In genomic region chr12:58233886-58234285, GRCh38 we compare ENCODE assay signal across 32 cellular contexts.
"Had no signal": no experiment of that assay in that cellular context is flagged by ENCODE, and none has a peak within 500 bp of the region (broad histone marks: within the 10 kb centered on the region; RNA-seq: fewer than 3 reads in every experiment).

No MANE protein-coding gene starts in this region.

- H3K9me3 Mint-ChIP-seq: activated CD4-positive, alpha-beta memory T cell treated with anti-CD3 and anti-CD28 coated beads for 36 hours; activated CD4-positive, alpha-beta T cell treated with anti-CD3 and anti-CD28 coated beads, Interleukin-2, amount 10 ng/mL, durations not matched to agents 24 days and 14 days; activated naive CD4-positive, alpha-beta T cell treated with anti-CD3 and anti-CD28 coated beads for 36 hours; activated naive CD8-positive, alpha-beta T cell treated with anti-CD3 and anti-CD28 coated beads, Interleukin-2, amount 50 U/mL, for 24 hours; activated T-helper 1 cell treated with anti-CD3 and anti-CD28 coated beads, Interleukin-12 subunit alpha, Interleukin-12 subunit beta, Interleukin-2, Interleukin-4 antibody, amounts not matched to agents 30 ng/mL and 10 ng/mL and 1 ng/mL, durations not matched to agents 14 hours and 24 hours and 36 hours; activated T-helper 2 cell treated with anti-CD3 and anti-CD28 coated beads, Interferon-gamma antibody, Interleukin-2, Interleukin-4, amounts not matched to agents 10 μg/mL and 5 μg/mL and 100 μg/mL, durations not matched to agents 14 hours and 24 hours and 36 hours had no signal

- H3K27ac Mint-ChIP-seq: activated CD4-positive, alpha-beta memory T cell treated with anti-CD3 and anti-CD28 coated beads for 36 hours; activated CD4-positive, alpha-beta T cell treated with anti-CD3 and anti-CD28 coated beads for 36 hours; activated CD4-positive, alpha-beta T cell treated with anti-CD3 and anti-CD28 coated beads, Interleukin-2, amount 10 ng/mL, durations not matched to agents 24 days and 14 days; activated CD8-positive, alpha-beta memory T cell treated with anti-CD3 and anti-CD28 coated beads, Interleukin-2, amount 10 ng/mL, durations not matched to agents 7 days and 5 days; activated CD8-positive, alpha-beta T cell treated with anti-CD3 and anti-CD28 coated beads, Interleukin-2, amount 10 ng/mL, durations not matched to agents 7 days and 5 days; activated naive CD4-positive, alpha-beta T cell treated with anti-CD3 and anti-CD28 coated beads for 36 hours; activated naive CD4-positive, alpha-beta T cell treated with anti-CD3 and anti-CD28 coated beads, Interleukin-2, amount 50 U/mL, for 24 hours; activated naive CD8-positive, alpha-beta T cell treated with anti-CD3 and anti-CD28 coated beads for 36 hours; activated naive CD8-positive, alpha-beta T cell treated with anti-CD3 and anti-CD28 coated beads, Interleukin-2, amount 50 U/mL, for 24 hours; activated T-helper 1 cell treated with anti-CD3 and anti-CD28 coated beads, Interleukin-12 subunit alpha, Interleukin-12 subunit beta, Interleukin-2, Interleukin-4 antibody, amounts not matched to agents 30 ng/mL and 10 ng/mL and 1 ng/mL, durations not matched to agents 14 hours and 24 hours and 36 hours; activated T-helper 2 cell treated with anti-CD3 and anti-CD28 coated beads, Interferon-gamma antibody, Interleukin-2, Interleukin-4, amounts not matched to agents 10 μg/mL and 5 μg/mL and 100 μg/mL, durations not matched to agents 14 hours and 24 hours and 36 hours; dendritic cell treated with granulocyte-macrophage colony-stimulating factor and Interleukin-4, amounts not matched to agents 40 ng/mL and 50 ng/mL, for 4 days; endodermal cell had no signal

- H3K36me3 Mint-ChIP-seq: activated CD4-positive, alpha-beta memory T cell treated with anti-CD3 and anti-CD28 coated beads for 36 hours; activated CD8-positive, alpha-beta memory T cell treated with anti-CD3 and anti-CD28 coated beads, Interleukin-2, amount 10 ng/mL, durations not matched to agents 7 days and 5 days; activated naive CD4-positive, alpha-beta T cell treated with anti-CD3 and anti-CD28 coated beads, Interleukin-2, amount 50 U/mL, for 24 hours; activated naive CD8-positive, alpha-beta T cell treated with anti-CD3 and anti-CD28 coated beads for 36 hours had no signal

- ATAC-seq: activated CD4-positive, alpha-beta T cell treated with anti-CD3 and anti-CD28 coated beads for 36 hours; activated CD8-positive, alpha-beta memory T cell treated with anti-CD3 and anti-CD28 coated beads, Interleukin-2, amount 10 ng/mL, durations not matched to agents 7 days and 5 days; activated CD8-positive, alpha-beta T cell treated with anti-CD3 and anti-CD28 coated beads, Interleukin-2, amount 10 ng/mL, durations not matched to agents 7 days and 5 days; activated naive CD8-positive, alpha-beta T cell treated with anti-CD3 and anti-CD28 coated beads, Interleukin-2, amount 50 U/mL, for 24 hours; body of pancreas; esophagus mucosa had no signal

- H3K27ac ChIP-seq: adrenal gland, body of pancreas, coronary artery, dorsolateral prefrontal cortex had no signal

- H3K36me3 ChIP-seq: adrenal gland had no signal

- H3K27me3 ChIP-seq: adrenal gland, body of pancreas had no signal

- H3K4me3 Mint-ChIP-seq: activated CD4-positive, alpha-beta memory T cell treated with anti-CD3 and anti-CD28 coated beads for 36 hours; activated CD4-positive, alpha-beta T cell treated with anti-CD3 and anti-CD28 coated beads for 36 hours; activated CD4-positive, alpha-beta T cell treated with anti-CD3 and anti-CD28 coated beads, Interleukin-2, amount 10 ng/mL, durations not matched to agents 24 days and 14 days; activated CD8-positive, alpha-beta memory T cell treated with anti-CD3 and anti-CD28 coated beads, Interleukin-2, amount 10 ng/mL, durations not matched to agents 7 days and 5 days; activated CD8-positive, alpha-beta T cell treated with anti-CD3 and anti-CD28 coated beads, Interleukin-2, amount 10 ng/mL, durations not matched to agents 7 days and 5 days; activated naive CD4-positive, alpha-beta T cell treated with anti-CD3 and anti-CD28 coated beads for 36 hours; activated naive CD4-positive, alpha-beta T cell treated with anti-CD3 and anti-CD28 coated beads, Interleukin-2, amount 50 U/mL, for 24 hours; activated naive CD8-positive, alpha-beta T cell treated with anti-CD3 and anti-CD28 coated beads for 36 hours; activated naive CD8-positive, alpha-beta T cell treated with anti-CD3 and anti-CD28 coated beads, Interleukin-2, amount 50 U/mL, for 24 hours; activated T-helper 1 cell treated with anti-CD3 and anti-CD28 coated beads, Interleukin-12 subunit alpha, Interleukin-12 subunit beta, Interleukin-2, Interleukin-4 antibody, amounts not matched to agents 30 ng/mL and 10 ng/mL and 1 ng/mL, durations not matched to agents 14 hours and 24 hours and 36 hours; dendritic cell treated with granulocyte-macrophage colony-stimulating factor and Interleukin-4, amounts not matched to agents 40 ng/mL and 50 ng/mL, for 4 days; endodermal cell had no signal

- H3K9me3 ChIP-seq: adrenal gland, body of pancreas had no signal

- H3K27me3 Mint-ChIP-seq: activated CD4-positive, alpha-beta T cell treated with anti-CD3 and anti-CD28 coated beads, Interleukin-2, amount 10 ng/mL, durations not matched to agents 24 days and 14 days; activated CD8-positive, alpha-beta memory T cell treated with anti-CD3 and anti-CD28 coated beads, Interleukin-2, amount 10 ng/mL, durations not matched to agents 7 days and 5 days; dendritic cell treated with granulocyte-macrophage colony-stimulating factor and Interleukin-4, amounts not matched to agents 40 ng/mL and 50 ng/mL, for 4 days had no signal

- DNase-seq: activated CD4-positive, alpha-beta memory T cell treated with anti-CD3 and anti-CD28 coated beads for 36 hours; activated CD4-positive, alpha-beta T cell treated with anti-CD3 and anti-CD28 coated beads for 36 hours; activated CD4-positive, alpha-beta T cell treated with anti-CD3 and anti-CD28 coated beads, Interleukin-2, amount 10 ng/mL, durations not matched to agents 24 days and 14 days; activated CD4-positive, CD25-positive, alpha-beta regulatory T cell; activated CD4-positive, CD25-positive, alpha-beta regulatory T cell treated with anti-CD3 and anti-CD28 coated beads, Interleukin-2, amount 50 U/mL, for 72 hours; activated CD8-positive, alpha-beta memory T cell treated with anti-CD3 and anti-CD28 coated beads, Interleukin-2, amount 10 ng/mL, durations not matched to agents 7 days and 5 days; activated CD8-positive, alpha-beta memory T cell treated with anti-CD3 and anti-CD28 coated beads, Interleukin-2, amount 50 U/mL, for 4 hours; activated CD8-positive, alpha-beta T cell treated with anti-CD3 and anti-CD28 coated beads, Interleukin-2, amount 10 ng/mL, durations not matched to agents 7 days and 5 days; activated effector memory CD4-positive, alpha-beta T cell treated with anti-CD3 and anti-CD28 coated beads, Interleukin-2, amount 50 U/mL, for 16 hours; activated naive CD4-positive, alpha-beta T cell treated with anti-CD3 and anti-CD28 coated beads for 36 hours; activated naive CD8-positive, alpha-beta T cell treated with anti-CD3 and anti-CD28 coated beads for 36 hours; activated naive CD8-positive, alpha-beta T cell treated with anti-CD3 and anti-CD28 coated beads, Interleukin-2, amount 50 U/mL, for 24 hours; activated T-cell treated with anti-CD3 and anti-CD28 coated beads, Interleukin-2, amount 50 U/mL, for 1 hour; activated T-cell treated with anti-CD3 and anti-CD28 coated beads, Interleukin-2, amount 50 U/mL, for 48 hours; adrenal gland; amygdala; aorta; body of pancreas; central memory CD4-positive, alpha-beta T cell; cerebellar nuclear complex; dorsolateral prefrontal cortex; effector memory CD4-positive, alpha-beta T cell; endodermal cell; foreskin fibroblast; head of caudate nucleus; T-helper 2 cell had no signal

- H3K4me1 Mint-ChIP-seq: activated CD4-positive, alpha-beta T cell treated with anti-CD3 and anti-CD28 coated beads for 36 hours; activated CD4-positive, alpha-beta T cell treated with anti-CD3 and anti-CD28 coated beads, Interleukin-2, amount 10 ng/mL, durations not matched to agents 24 days and 14 days; activated CD8-positive, alpha-beta memory T cell treated with anti-CD3 and anti-CD28 coated beads, Interleukin-2, amount 10 ng/mL, durations not matched to agents 7 days and 5 days; activated naive CD4-positive, alpha-beta T cell treated with anti-CD3 and anti-CD28 coated beads, Interleukin-2, amount 50 U/mL, for 24 hours; activated naive CD8-positive, alpha-beta T cell treated with anti-CD3 and anti-CD28 coated beads for 36 hours; activated naive CD8-positive, alpha-beta T cell treated with anti-CD3 and anti-CD28 coated beads, Interleukin-2, amount 50 U/mL, for 24 hours had no signal

- H3K4me1 ChIP-seq: adrenal gland, body of pancreas had no signal

- H3K4me3 ChIP-seq: adrenal gland, body of pancreas, coronary artery, dorsolateral prefrontal cortex had no signal
